Comparison of ENCODE assay signal across 1 cellular context in the genomic region with DNA sequence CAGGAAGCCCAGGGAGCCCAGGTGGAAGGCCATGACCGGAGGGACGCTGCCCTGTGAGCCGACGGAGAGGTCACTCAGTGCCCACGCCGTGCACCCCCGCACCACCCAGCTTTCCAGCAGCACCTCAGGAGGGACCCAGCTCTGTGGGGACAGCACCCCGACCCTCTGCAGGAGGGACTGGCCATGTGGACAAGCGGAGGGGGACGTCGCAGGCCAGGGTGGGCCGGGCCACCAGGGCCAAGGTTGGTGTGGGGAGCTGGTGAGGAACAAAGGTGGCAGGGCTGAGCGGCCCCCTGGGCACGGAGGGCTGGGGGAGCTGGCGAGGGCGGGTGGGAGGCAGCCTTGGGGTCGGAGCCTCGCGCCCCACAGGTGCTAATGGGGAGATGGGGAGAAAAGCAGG.
TF ChIP-seq lines count a peak whose summit lies in the region.

No MANE protein-coding gene starts in this region.

TF ChIP-seq in GM12878, 131 proteins besides CTCF, POLR2A, EP300 and RAD21:
- TF ChIP-seq JUNB (IDR thresholded peaks at IDR 0.05): no peak
- TF ChIP-seq CHD4 (IDR thresholded peaks at IDR 0.05): no peak
- no peak for TF ChIP-seq NRF1 (conservative IDR thresholded peaks at IDR 0.05; ENCODE audit: low read depth, low read length)
- no peak for TF ChIP-seq ZBED1 (IDR thresholded peaks at IDR 0.05; ENCODE audit: borderline replicate concordance)
- no peak for TF ChIP-seq BRCA1 (IDR thresholded peaks at IDR 0.05; ENCODE audit: low read depth, low read length)
- no peak for TF ChIP-seq HDGF (IDR thresholded peaks at IDR 0.05)
- no peak for TF ChIP-seq POLR2AphosphoS2 (IDR thresholded peaks at IDR 0.05; ENCODE audit: low read depth, low read length)
- TF ChIP-seq TBL1XR1 (IDR thresholded peaks at IDR 0.05; ENCODE audit: low read depth, low read length): no peak
- no peak for TF ChIP-seq SIN3A (IDR thresholded peaks at IDR 0.05; ENCODE audit: low read depth, low read length)
- no peak for TF ChIP-seq SMAD1 (IDR thresholded peaks at IDR 0.05; ENCODE audit: low read depth, partially characterized antibody)
- TF ChIP-seq DPF2 (IDR thresholded peaks at IDR 0.05): no peak
- no peak for TF ChIP-seq NFYA (IDR thresholded peaks at IDR 0.05; ENCODE audit: borderline replicate concordance, low read depth, low read length)
- no peak for TF ChIP-seq SREBF1 (IDR thresholded peaks at IDR 0.05; ENCODE audit: low read length)
- no peak for TF ChIP-seq STAT3 (IDR thresholded peaks at IDR 0.05; ENCODE audit: low read depth, low read length)
- TF ChIP-seq SUPT20H (IDR thresholded peaks at IDR 0.05; ENCODE audit: borderline replicate concordance, control insufficient read depth, low read depth, low read length): no peak
- TF ChIP-seq MYC (IDR thresholded peaks at IDR 0.05; ENCODE audit: insufficient read depth, insufficient read length, insufficient replicate concordance, low read length, severe bottlenecking): no peak
- no peak for TF ChIP-seq MEF2B (IDR thresholded peaks at IDR 0.05; ENCODE audit: partially characterized antibody, poor library complexity, severe bottlenecking)
- no peak for TF ChIP-seq RB1 (IDR thresholded peaks at IDR 0.05; ENCODE audit: borderline replicate concordance)
